ENCODE assay signal across 8 cellular contexts in the genomic region with DNA sequence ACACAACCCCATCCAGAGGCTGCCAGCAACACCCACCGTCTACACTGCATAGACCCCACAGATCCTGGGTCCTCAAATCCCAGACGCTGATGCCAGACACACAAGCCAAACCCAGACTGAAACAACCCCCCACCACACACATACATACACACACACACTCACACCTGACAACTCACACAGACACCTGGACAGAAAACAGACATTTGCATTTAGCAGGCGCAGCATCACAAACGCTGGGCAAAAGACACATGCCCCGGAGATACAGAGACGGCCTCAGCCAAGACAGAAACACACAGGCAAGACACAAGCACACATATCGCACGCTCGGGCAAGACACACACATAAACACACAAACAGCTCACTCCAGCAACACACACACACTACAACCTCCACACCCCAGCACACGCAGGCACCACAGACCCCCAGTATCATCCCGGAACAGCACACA. TPM values are rescaled to one million over a fixed set of nuclear protein-coding genes. Genes with fewer than 3 reads are reported as not detected.
DNase-seq lines count a peak whose midpoint lies in the region; ATAC-seq and TF ChIP-seq lines count a peak whose summit lies in the region.

No MANE protein-coding gene starts in this region.

- TF ChIP-seq CTCF in PC-9 (conservative IDR thresholded peaks at IDR 0.05) (no peak), fibroblast of mammary gland (conservative IDR thresholded peaks at IDR 0.05; ENCODE audit: control insufficient read depth, insufficient read depth, low read depth, low read length) (no peak)

- peak overlapping the region; percentile 99 for H3K4me3 ChIP-seq in PC-9
- peak overlapping the region; percentile 93 for H3K4me3 ChIP-seq in fibroblast of mammary gland (ENCODE audit: control insufficient read depth, low read depth, low read length)
- H3K4me3 ChIP-seq in skin epidermis: peak overlapping the region; percentile 65 to 99 (median 87)

- H3K36me3 ChIP-seq in PC-9 (ENCODE audit: low read depth): no peaks in the 10 kb centered on the region

- no peaks in the 10 kb centered on the region for H3K9me3 ChIP-seq in PC-9 (ENCODE audit: insufficient read depth, low read depth)

- DNase-seq in NCI-H1417 (lab: John Stamatoyannopoulos, UW) (peak in 2 of 3 experiments; percentile 11 to 18), NCI-H1417 treated with DMSO at 0.1 percent for 48 hours (lab: John Stamatoyannopoulos, UW) (no peak), PC-9 (peak; percentile 14 to 35), fibroblast of mammary gland (ENCODE audit: low read depth) (peak; percentile 30), foreskin melanocyte (no peak)

- H3K27ac ChIP-seq in PC-9 (no peak overlapping the region), skin epidermis (peak overlapping the region in 19 of 21 experiments; percentile 22 to 99 (median 91))

- CTCF ChIA-PET in PC-9 (lab: Charles Lee): no interaction called here

- POLR2A ChIA-PET in PC-9 (lab: Charles Lee; ENCODE audit: unreplicated experiment): no interaction called here

- H3K27me3 ChIP-seq in PC-9 (ENCODE audit: insufficient read depth, low read depth): no peaks in the 10 kb centered on the region

- no peak overlapping the region for H2AFZ ChIP-seq in PC-9

- BruUV-seq in PC-9 (replicated peaks; lab: Mats Ljungman, UMichigan): TSS peak; percentile 21

- peaks cover 18% of the 10 kb centered on the region for H4K20me1 ChIP-seq in PC-9 (ENCODE audit: insufficient read depth)

- ATAC-seq in HG03432 (IDR thresholded peaks at IDR 0.05; ENCODE audit: unreplicated experiment) (no peak), HG03280 (IDR thresholded peaks at IDR 0.05; ENCODE audit: unreplicated experiment) (no peak)

- H3K4me1 ChIP-seq in PC-9 (replicated peaks; ENCODE audit: insufficient read depth): peaks cover 57% of the 10 kb centered on the region

- H3K79me2 ChIP-seq in PC-9 (ENCODE audit: low read depth): peaks cover 18% of the 10 kb centered on the region

- peaks cover 60% of the 10 kb centered on the region for H3F3A ChIP-seq in PC-9 (ENCODE audit: insufficient read depth, low read depth)

- no peaks in the 10 kb centered on the region for H3K9me2 ChIP-seq in PC-9 (ENCODE audit: insufficient read depth)

- intact Hi-C loops in PC-9 (cut with micrococcal nuclease; ENCODE audit: unreplicated experiment): loop anchor here (2.0 kb wide), 1 partner anchor 371 kb away; no protein-coding TSS in a partner anchor

- peak overlapping the region; percentile 90 for H3K4me2 ChIP-seq in PC-9

RNA-seq across cellular contexts. Expression of a gene that starts 1.3 kb away (rescaled TPM):
- 18.3 and 18.8 TPM in 2 replicates for total RNA-seq in PC-9 (2021)

RNA-seq across cellular contexts. Expression of a gene that starts 26.6 kb away (rescaled TPM):
- total RNA-seq in PC-9 (2021): 34.7 and 37.0 TPM in 2 replicates

RNA-seq across cellular contexts. Expression of a gene that starts 45.0 kb away (rescaled TPM):
- total RNA-seq in PC-9 (2021): 13.5 and 21.3 TPM in 2 replicates

Comparison
In these comparisons a context has a peak if more than half of its experiments do, and no peak if none do; other contexts are left out.
1. DNase-seq: peak in NCI-H1417 (2 of 3), PC-9 (2 of 2) and fibroblast of mammary gland (single experiment); none in NCI-H1417 treated with DMSO at 0.1 percent for 48 hours (single experiment) and foreskin melanocyte (single experiment).
2. Peak in every context shown above with its lines, with median percentiles within 50 percentile points of each other: H3K4me3 ChIP-seq.